Comparison of ENCODE assay signal across 11 cellular contexts in genomic region chr10:103062854-103063642, GRCh38.
DNase-seq lines count a peak whose midpoint lies in the region; TF ChIP-seq lines count a peak whose summit lies in the region.
"Had no signal": no experiment of that assay in that cellular context is flagged by ENCODE, and none has a peak within 500 bp of the region (broad histone marks: within the 10 kb centered on the region; RNA-seq: fewer than 3 reads in every experiment).

No MANE protein-coding gene starts in this region.

- H2BK120ac ChIP-seq in trophoblast cell (ENCODE audit: insufficient read depth, low read length, poor library complexity): no peak overlapping the region

- H3K36me3 ChIP-seq in trophoblast cell (ENCODE audit: control insufficient read depth in 1 of 2, insufficient read depth in 2 of 2, low read length in 2 of 2): no peaks in the 10 kb centered on the region
- H3K36me3 ChIP-seq in MG63: no peaks in the 10 kb centered on the region
- no peaks in the 10 kb centered on the region for H3K36me3 ChIP-seq in smooth muscle cell (ENCODE audit: low read depth)

- no peak overlapping the region for H4K91ac ChIP-seq in trophoblast cell (ENCODE audit: low read depth, low read length)

- no peaks in the 10 kb centered on the region for H3K79me1 ChIP-seq in trophoblast cell (ENCODE audit: low read length)

- H3K4me3 ChIP-seq in trophoblast cell (ENCODE audit: low read depth, low read length): no peak overlapping the region
- no peak overlapping the region for H3K4me3 ChIP-seq in MG63
- no peak overlapping the region for H3K4me3 ChIP-seq in smooth muscle cell
- H3K4me3 ChIP-seq: esophagus muscularis mucosa had no signal

- H4K8ac ChIP-seq in trophoblast cell (ENCODE audit: low read depth, low read length): no peak overlapping the region

- no peak for TF ChIP-seq CTCF in smooth muscle cell (IDR thresholded peaks at IDR 0.05; ENCODE audit: borderline replicate concordance, insufficient read depth, poor library complexity, severe bottlenecking)

- H2BK12ac ChIP-seq in trophoblast cell (ENCODE audit: low read length): no peak overlapping the region

- peak overlapping the region; percentile 20 for H3K9ac ChIP-seq in trophoblast cell (ENCODE audit: low read length)
- H3K9ac ChIP-seq in smooth muscle cell (ENCODE audit: low read depth): no peak overlapping the region

- no peak overlapping the region for H2AK5ac ChIP-seq in trophoblast cell (ENCODE audit: low read length)

- no peaks in the 10 kb centered on the region for H3K9me3 ChIP-seq in trophoblast cell (ENCODE audit: insufficient read depth, low read depth, low read length)
- no peaks in the 10 kb centered on the region for H3K9me3 ChIP-seq in MG63
- H3K9me3 ChIP-seq in smooth muscle cell (replicated peaks; ENCODE audit: low read depth): no peaks in the 10 kb centered on the region
- H3K9me3 ChIP-seq: esophagus muscularis mucosa had no signal

- H3K4me1 ChIP-seq in trophoblast cell (ENCODE audit: control insufficient read depth in 1 of 2, insufficient read depth in 2 of 2, low read length in 2 of 2) (no peaks in the 10 kb centered on the region), smooth muscle cell (ENCODE audit: low read depth) (no peaks in the 10 kb centered on the region)
- H3K4me1 ChIP-seq: esophagus muscularis mucosa had no signal

- H4K20me1 ChIP-seq in smooth muscle cell (ENCODE audit: low read depth): no peaks in the 10 kb centered on the region

- no peak overlapping the region for H2BK5ac ChIP-seq in trophoblast cell (ENCODE audit: low read depth, low read length, poor library complexity)

- no peak overlapping the region for H3K14ac ChIP-seq in trophoblast cell (ENCODE audit: low read length)

- H3K27ac ChIP-seq in caudate nucleus (ENCODE audit: low read depth, low read length) (no peak overlapping the region), trophoblast cell (ENCODE audit: low read depth, low read length) (no peak overlapping the region), smooth muscle cell (ENCODE audit: low read depth) (no peak overlapping the region)
- H3K27ac ChIP-seq: esophagus muscularis mucosa had no signal

- peak; percentile 41 for DNase-seq in NCI-H146 (lab: John Stamatoyannopoulos, UW)
- DNase-seq in NCI-H146 treated with DMSO at 0.1 percent for 48 hours (lab: John Stamatoyannopoulos, UW; ENCODE audit: unreplicated experiment): no peak
- peak; percentile 26 for DNase-seq in M059J (ENCODE audit: low read depth)
- peak in 38 of 61 donors; percentile 5 to 75 (median 29) for DNase-seq in caudate nucleus (lab: John Stamatoyannopoulos, UW)
- DNase-seq in trophoblast cell: no peak
- no peak for DNase-seq in MG63
- DNase-seq in smooth muscle cell (lab: John Stamatoyannopoulos, UW; ENCODE audit: unreplicated experiment): no peak
- DNase-seq in LoVo (ENCODE audit: low spot score): no peak
- DNase-seq: NCI-H2107, nephron progenitor cell had no signal

- H3K79me2 ChIP-seq in trophoblast cell (ENCODE audit: control insufficient read depth, insufficient read depth, low read length, poor library complexity) (no peaks in the 10 kb centered on the region), smooth muscle cell (ENCODE audit: low read depth) (no peaks in the 10 kb centered on the region)

- no peaks in the 10 kb centered on the region for H3F3A ChIP-seq in smooth muscle cell (ENCODE audit: low read depth)

- no peak overlapping the region for H3K23ac ChIP-seq in trophoblast cell (ENCODE audit: low read length)

- H3K18ac ChIP-seq in trophoblast cell (ENCODE audit: low read length): no peak overlapping the region

- no peak overlapping the region for H4K12ac ChIP-seq in trophoblast cell (ENCODE audit: low read depth, low read length)

- H3K4ac ChIP-seq in trophoblast cell (ENCODE audit: low read depth, low read length): no peak overlapping the region

- H3K27me3 ChIP-seq in trophoblast cell (ENCODE audit: insufficient read depth, low read length) (no peaks in the 10 kb centered on the region), MG63 (no peaks in the 10 kb centered on the region), smooth muscle cell (ENCODE audit: low read depth) (no peaks in the 10 kb centered on the region)
- H3K27me3 ChIP-seq: esophagus muscularis mucosa had no signal

- no peak overlapping the region for H2AFZ ChIP-seq in trophoblast cell (ENCODE audit: insufficient read depth, low read length, poor library complexity)
- no peak overlapping the region for H2AFZ ChIP-seq in smooth muscle cell (ENCODE audit: low read depth)

- WGBS in trophoblast cell (ENCODE audit: extremely low coverage, insufficient coverage, insufficient read length): no CpG with 5 or more reads among the region's 15 CpGs
- 80% methylated on average over 15 of the region's 15 CpGs for WGBS in smooth muscle cell (ENCODE audit: low lambda C conversion rate)

- H3K4me2 ChIP-seq in trophoblast cell (ENCODE audit: low read length): no peak overlapping the region
- no peak overlapping the region for H3K4me2 ChIP-seq in smooth muscle cell

Comparison
In these comparisons a context has a peak if more than half of its experiments do, and no peak if none do; other contexts are left out.
1. DNase-seq: peak in NCI-H146 (single experiment), M059J (single experiment) and caudate nucleus (38 of 61); none in NCI-H146 treated with DMSO at 0.1 percent for 48 hours (single experiment), trophoblast cell (0 of 2), MG63 (single experiment), smooth muscle cell (single experiment) and LoVo (single experiment).